Comparison of ENCODE assay signal across 6 cellular contexts in the genomic region with DNA sequence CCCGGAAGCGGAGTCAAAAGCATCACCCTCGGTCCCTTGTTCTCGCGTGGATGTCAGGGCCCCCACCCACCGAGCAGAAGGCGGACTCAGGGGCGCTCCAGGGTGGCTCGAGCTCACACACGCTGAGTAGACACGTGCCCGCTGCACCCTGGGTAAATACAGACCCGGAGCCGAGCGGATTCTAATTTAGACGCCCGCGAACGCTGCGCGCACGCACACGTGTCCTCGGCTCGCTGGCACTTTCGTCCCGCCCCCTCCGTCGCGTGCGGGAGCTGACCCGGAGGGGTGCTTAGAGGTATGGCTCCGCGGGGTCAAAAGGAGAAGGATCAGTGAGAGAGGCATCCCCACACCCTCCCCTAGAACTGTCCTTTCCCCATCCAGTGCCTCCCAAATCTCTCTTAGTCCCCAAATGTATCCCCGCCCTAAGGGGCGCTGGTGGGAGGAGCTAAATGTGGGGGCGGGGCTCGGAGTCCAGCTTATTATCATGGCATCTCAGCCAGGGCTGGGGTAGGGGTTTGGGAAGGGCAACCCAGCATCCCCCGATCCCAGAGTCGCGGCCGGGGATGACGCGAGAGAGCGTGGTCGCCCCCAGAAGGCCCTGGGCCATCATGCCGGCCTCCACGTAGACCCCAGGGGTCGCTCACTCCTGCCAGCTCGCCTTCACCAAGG. TPM values are rescaled to one million over a fixed set of nuclear protein-coding genes. Genes with fewer than 3 reads are reported as not detected.
DNase-seq lines count a peak whose midpoint lies in the region; ATAC-seq and TF ChIP-seq lines count a peak whose summit lies in the region.

No MANE protein-coding gene starts in this region.

- H3K4me1 ChIP-seq in PC-3 (ENCODE audit: insufficient read depth, low read length) (peaks cover 29% of the 10 kb centered on the region), muscle layer of duodenum (ENCODE audit: control insufficient read depth in 1 of 2, insufficient read depth in 2 of 2, low read length in 2 of 2) (peaks cover 5 to 70% of the 10 kb centered on the region in 2 donors)

- no peak overlapping the region for H3K9ac ChIP-seq in PC-3 (ENCODE audit: low read length)

- H3K27me3 ChIP-seq in PC-3 (ENCODE audit: low read length): peaks cover 19% of the 10 kb centered on the region; the same call in 1 of the 2 replicates
- H3K27me3 ChIP-seq in muscle layer of duodenum (ENCODE audit: low read depth, low read length): peaks cover 64% of the 10 kb centered on the region

- no peaks in the 10 kb centered on the region for H3K9me3 ChIP-seq in PC-3 (ENCODE audit: low read length)
- H3K9me3 ChIP-seq in muscle layer of duodenum (ENCODE audit: control insufficient read depth in 1 of 2, low read length in 2 of 2): no peaks in the 10 kb centered on the region

- intact Hi-C loops in PC-3 (cut with micrococcal nuclease): no loop called here
- intact Hi-C loops in sciatic nerve (cut with DNase I): no loop called here

- no peak for TF ChIP-seq CTCF in PC-3 (conservative IDR thresholded peaks at IDR 0.05; ENCODE audit: low read depth, low read length)

- no peaks in the 10 kb centered on the region for H4K20me1 ChIP-seq in PC-3 (ENCODE audit: low read length)

- no peaks in the 10 kb centered on the region for H3K79me2 ChIP-seq in PC-3 (ENCODE audit: low read length)

- peak; percentile 39 for DNase-seq in GM19238 (ENCODE audit: insufficient read length, low spot score)
- DNase-seq in PC-3: peak; percentile 45
- DNase-seq in anterior cingulate cortex (lab: John Stamatoyannopoulos, UW): peak in 33 of 58 donors; percentile 11 to 86 (median 50)
- DNase-seq in sciatic nerve (ENCODE audit: low spot score): no peak
- no peak for DNase-seq in COLO829 (ENCODE audit: low spot score)

- H3K4me3 ChIP-seq in PC-3 (ENCODE audit: low read length): peak overlapping the region; percentile 69
- peak overlapping the region; percentile 16 to 60 for H3K4me3 ChIP-seq in muscle layer of duodenum (ENCODE audit: low read depth in 1 of 2, low read length in 2 of 2)

- ATAC-seq in PC-3: peak; percentile 8
- ATAC-seq in sciatic nerve: no peak

- BruUV-seq in PC-3 (replicated peaks; lab: Mats Ljungman, UMichigan): no TSS peak

- peak overlapping the region; percentile 95 for H3K4me2 ChIP-seq in PC-3 (ENCODE audit: low read length)

- CTCF ChIA-PET in PC-3 (lab: Charles Lee): interaction anchor here (1.0 to 1.2 kb wide), 2 partner anchors 20 to 114 kb away, joined by 5 read pairs; no protein-coding TSS in a partner anchor

- no peaks in the 10 kb centered on the region for H3F3A ChIP-seq in PC-3 (ENCODE audit: low read length, unreplicated experiment)

- H2AFZ ChIP-seq in PC-3 (ENCODE audit: low read length): peak overlapping the region; percentile 80

- no peak overlapping the region for H3K27ac ChIP-seq in PC-3 (ENCODE audit: low read length)
- H3K27ac ChIP-seq in muscle layer of duodenum (ENCODE audit: low read length): no peak overlapping the region

- H3K9me2 ChIP-seq in PC-3 (replicated peaks; ENCODE audit: low read length): no peaks in the 10 kb centered on the region

- POLR2A ChIA-PET in PC-3 (lab: Charles Lee; ENCODE audit: unreplicated experiment): interaction anchor here (0.6 kb wide), 1 partner anchor 10 kb away, joined by 3 read pairs; no protein-coding TSS in a partner anchor

- H3K36me3 ChIP-seq in PC-3 (ENCODE audit: low read depth, low read length): 0 out of 2 replicates have a peak, but pooled peaks cover 3% of the 10 kb centered on the region
- peaks cover 12 to 18% of the 10 kb centered on the region in 2 donors for H3K36me3 ChIP-seq in muscle layer of duodenum (ENCODE audit: control insufficient read depth in 1 of 2, insufficient read depth in 2 of 2, low read length in 2 of 2)

RNA-seq across cellular contexts. Expression of a gene that starts 0.5 kb away (rescaled TPM):
- total RNA-seq in PC-3 (2014; rRNA removed) (1.8 and 2.0 TPM in 2 replicates), sciatic nerve (1.6 TPM)

RNA-seq across cellular contexts. Expression of a gene that starts 2.5 kb away (rescaled TPM):
- not detected in 2 replicates for total RNA-seq in PC-3 (2014; rRNA removed)
- not detected for total RNA-seq in sciatic nerve

RNA-seq across cellular contexts. Expression of a gene that starts 18.4 kb away (rescaled TPM):
- total RNA-seq in PC-3 (2014; rRNA removed): 9.4 and 15.3 TPM in 2 replicates
- total RNA-seq in sciatic nerve: 30.7 TPM

RNA-seq across cellular contexts. Expression of a gene that starts 20.3 kb away (rescaled TPM):
- 1.4 and 1.8 TPM in 2 replicates for total RNA-seq in PC-3 (2014; rRNA removed)
- total RNA-seq in sciatic nerve: 5.7 TPM

RNA-seq across cellular contexts. Expression of a gene that starts 26.5 kb away (rescaled TPM):
- total RNA-seq in PC-3 (2014; rRNA removed) (79.5 and 98.4 TPM in 2 replicates), sciatic nerve (15.2 TPM)

Comparison
In these comparisons a context has a peak if more than half of its experiments do, and no peak if none do; other contexts are left out.
1. DNase-seq: peak in GM19238 (single experiment), PC-3 (single experiment) and anterior cingulate cortex (33 of 58); none in sciatic nerve (single experiment) and COLO829 (single experiment).